Comparison of ENCODE assay signal across 20 cellular contexts in the genomic region with DNA sequence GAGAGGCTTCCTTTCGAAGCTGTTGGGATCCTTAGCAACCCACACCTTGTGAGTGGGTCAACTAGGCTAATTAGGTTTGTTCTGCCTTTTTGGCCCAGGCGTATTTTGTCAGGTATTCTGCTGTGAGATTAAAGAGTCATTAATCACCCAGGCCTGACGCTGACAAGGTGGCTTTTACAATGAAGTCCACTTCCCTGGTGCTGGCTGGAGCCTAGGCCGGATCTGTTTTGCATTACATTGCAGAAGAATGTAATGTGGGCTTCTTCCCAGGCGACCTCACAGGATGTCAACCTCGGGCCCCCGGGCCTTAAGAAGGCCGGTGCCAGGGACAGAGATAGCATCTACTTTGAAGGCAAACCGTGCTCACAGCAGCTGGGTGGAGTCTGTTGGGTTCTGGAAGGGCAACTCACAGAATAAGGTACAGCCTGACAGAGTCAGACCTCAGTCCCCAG.
DNase-seq lines count a peak whose midpoint lies in the region; FAIRE-seq and TF ChIP-seq lines count a peak whose summit lies in the region.
"Had no signal": no experiment of that assay in that cellular context is flagged by ENCODE, and none has a peak within 500 bp of the region (broad histone marks: within the 10 kb centered on the region; RNA-seq: fewer than 3 reads in every experiment).

No MANE protein-coding gene starts in this region.

- CTCF ChIA-PET in MCF 10A (lab: Yijun Ruan, JAX) = no interaction called here

- POLR2A ChIA-PET in MCF 10A (lab: Yijun Ruan, JAX) = no interaction called here

- DNase-seq in T47D (ENCODE audit: low read depth in 1 of 2, low spot score in 1 of 2) = peak; percentile 64 to 98
- DNase-seq in MCF 10A (ENCODE audit: unreplicated experiment) = no peak
- DNase-seq in SW480 (ENCODE audit: low spot score) = peak; percentile 45
- peak; percentile 72 for DNase-seq in iPS-NIHi11 (ENCODE audit: low spot score)
- no peak for DNase-seq in urothelium cell line (ENCODE audit: low spot score)
- DNase-seq in stimulated activated CD4-positive, alpha-beta T cell treated with anti-CD3 and anti-CD28 coated beads, Interleukin-4, amount 100 ng/mL, for 1 hour = no peak
- DNase-seq in effector memory CD4-positive, alpha-beta T cell = no peak
- no peak for DNase-seq in D721Med (ENCODE audit: insufficient read length, low spot score)
- DNase-seq: activated CD4-positive, alpha-beta T cell treated with anti-CD3 and anti-CD28 coated beads, Interleukin-2, amount 50 U/mL, for 1 hour; activated naive CD8-positive, alpha-beta T cell treated with anti-CD3 and anti-CD28 coated beads, Interleukin-2, amount 50 U/mL, for 24 hours; activated T-cell treated with anti-CD3 and anti-CD28 coated beads, Interleukin-2, amount 50 U/mL, for 4 hours; head of caudate nucleus; NCI-H187; NCI-H524; RPMI8226; uterus had no signal

- no peak overlapping the region for H3K4me3 Mint-ChIP-seq in MCF 10A (ENCODE audit: unreplicated experiment)
- H3K4me3 Mint-ChIP-seq: activated naive CD8-positive, alpha-beta T cell treated with anti-CD3 and anti-CD28 coated beads, Interleukin-2, amount 50 U/mL, for 24 hours; activated T-cell treated with anti-CD3 and anti-CD28 coated beads, Interleukin-2, amount 50 U/mL, for 4 hours; stimulated activated memory B cell treated with anti-CD40 and anti-IgM and Interleukin-4, amounts not matched to agents 10 μg/mL and 1 μg/mL and 100 μg/mL, for 72 hours had no signal

- H3K4me3 ChIP-seq in effector memory CD4-positive, alpha-beta T cell (ENCODE audit: insufficient read depth, low read depth, low read length, poor library complexity, severe bottlenecking) = no peak overlapping the region
- H3K4me3 ChIP-seq: uterus had no signal

- no peaks in the 10 kb centered on the region for H3K36me3 ChIP-seq in effector memory CD4-positive, alpha-beta T cell (ENCODE audit: control insufficient read depth, insufficient read depth, low read length)
- H3K36me3 ChIP-seq: uterus had no signal

- intact Hi-C loops in MCF 10A (cut with micrococcal nuclease) = no loop called here

- no peaks in the 10 kb centered on the region for H3K9me3 Mint-ChIP-seq in MCF 10A (ENCODE audit: unreplicated experiment)
- H3K9me3 Mint-ChIP-seq: activated naive CD8-positive, alpha-beta T cell treated with anti-CD3 and anti-CD28 coated beads, Interleukin-2, amount 50 U/mL, for 24 hours; activated T-cell treated with anti-CD3 and anti-CD28 coated beads, Interleukin-2, amount 50 U/mL, for 4 hours; nephron; stimulated activated memory B cell treated with anti-CD40 and anti-IgM and Interleukin-4, amounts not matched to agents 10 μg/mL and 1 μg/mL and 100 μg/mL, for 72 hours had no signal

- H3K27me3 Mint-ChIP-seq in MCF 10A (ENCODE audit: insufficient read depth, unreplicated experiment) = peaks cover 11% of the 10 kb centered on the region

- H3K27ac ChIP-seq in effector memory CD4-positive, alpha-beta T cell (ENCODE audit: insufficient read depth, low read length, poor library complexity, severe bottlenecking) = no peak overlapping the region
- H3K27ac ChIP-seq: KMS-11, uterus had no signal

- H3K9me3 ChIP-seq in effector memory CD4-positive, alpha-beta T cell (ENCODE audit: control insufficient read depth, low read length) = no peaks in the 10 kb centered on the region
- H3K9me3 ChIP-seq: uterus had no signal

- H3K27me3 ChIP-seq in effector memory CD4-positive, alpha-beta T cell (replicated peaks; ENCODE audit: control insufficient read depth, insufficient read depth, low read length, poor library complexity, severe bottlenecking) = no peaks in the 10 kb centered on the region
- H3K27me3 ChIP-seq: uterus had no signal

- no peaks in the 10 kb centered on the region for H3K4me1 Mint-ChIP-seq in MCF 10A (ENCODE audit: insufficient read depth, unreplicated experiment)
- H3K4me1 Mint-ChIP-seq: activated naive CD8-positive, alpha-beta T cell treated with anti-CD3 and anti-CD28 coated beads, Interleukin-2, amount 50 U/mL, for 24 hours; stimulated activated memory B cell treated with anti-CD40 and anti-IgM and Interleukin-4, amounts not matched to agents 10 μg/mL and 1 μg/mL and 100 μg/mL, for 72 hours had no signal

- no peaks in the 10 kb centered on the region for H3K4me1 ChIP-seq in effector memory CD4-positive, alpha-beta T cell (ENCODE audit: control insufficient read depth, insufficient read depth, low read length, poor library complexity, severe bottlenecking)
- H3K4me1 ChIP-seq: uterus had no signal

- no peak for TF ChIP-seq CTCF in MCF 10A (IDR thresholded peaks at IDR 0.05; ENCODE audit: unreplicated experiment)
- no peak for TF ChIP-seq CTCF in D721Med (IDR thresholded peaks at IDR 0.05; ENCODE audit: insufficient read depth, missing control alignments)

- BruUV-seq in MCF 10A (replicated peaks; lab: Mats Ljungman, UMichigan) = no TSS peak

- no peak overlapping the region for H3K27ac Mint-ChIP-seq in MCF 10A (ENCODE audit: low read depth, unreplicated experiment)
- H3K27ac Mint-ChIP-seq: activated naive CD8-positive, alpha-beta T cell treated with anti-CD3 and anti-CD28 coated beads, Interleukin-2, amount 50 U/mL, for 24 hours; stimulated activated memory B cell treated with anti-CD40 and anti-IgM and Interleukin-4, amounts not matched to agents 10 μg/mL and 1 μg/mL and 100 μg/mL, for 72 hours had no signal

- H3K36me3 Mint-ChIP-seq in MCF 10A (ENCODE audit: insufficient read depth, unreplicated experiment) = no peaks in the 10 kb centered on the region
- H3K36me3 Mint-ChIP-seq: stimulated activated memory B cell treated with anti-CD40 and anti-IgM and Interleukin-4, amounts not matched to agents 10 μg/mL and 1 μg/mL and 100 μg/mL, for 72 hours had no signal

- peak; percentile 23 for FAIRE-seq in urothelium cell line (lab: Jason Lieb, UNC)
- no peak for FAIRE-seq in D721Med (lab: Jason Lieb, UNC)
- FAIRE-seq: colon had no signal

- in situ Hi-C loops in T47D (cut with HindIII; ENCODE audit: low pct_unique_long_range_greater_than_20kb, low sequenced_read_pairs) = no loop called here

Comparison
In these comparisons a context has a peak if more than half of its experiments do, and no peak if none do; other contexts are left out.
1. DNase-seq: peak in T47D (2 of 2), SW480 (single experiment) and iPS-NIHi11 (single experiment); none in MCF 10A (single experiment), urothelium cell line (single experiment), stimulated activated CD4-positive, alpha-beta T cell treated with anti-CD3 and anti-CD28 coated beads, Interleukin-4, amount 100 ng/mL, for 1 hour (single experiment), effector memory CD4-positive, alpha-beta T cell (0 of 3) and D721Med (single experiment).